ENCODE assay signal across 8 cellular contexts in the genomic region with DNA sequence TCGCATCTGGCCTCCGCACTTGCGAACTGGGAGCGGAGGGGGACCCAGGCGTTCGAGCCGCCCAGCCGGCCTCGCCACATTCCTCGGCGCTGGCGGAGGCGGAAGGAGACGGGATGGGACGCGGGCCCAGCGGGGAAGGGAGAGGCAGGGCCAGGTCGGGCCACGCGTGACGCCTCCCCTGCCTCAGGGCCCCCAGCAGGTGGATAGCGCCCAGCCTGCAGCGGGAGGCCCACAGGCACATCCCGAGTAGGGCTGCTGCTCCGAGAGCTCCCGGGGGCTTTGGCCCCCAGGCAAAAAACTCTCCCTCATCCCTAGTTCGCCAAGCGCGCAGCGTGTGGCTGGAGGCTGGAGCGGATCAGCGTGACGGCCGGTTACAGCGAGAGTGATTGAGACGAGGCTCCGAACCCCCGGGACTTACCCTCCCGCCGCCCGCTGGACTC. TPM values are rescaled to one million over a fixed set of nuclear protein-coding genes. Genes with fewer than 3 reads are reported as not detected.
DNase-seq lines count a peak whose midpoint lies in the region; ATAC-seq and TF ChIP-seq lines count a peak whose summit lies in the region.

No MANE protein-coding gene starts in this region.

- TF ChIP-seq CTCF in hepatocyte (IDR thresholded peaks at IDR 0.05; ENCODE audit: poor library complexity) (no peak), sigmoid colon (IDR thresholded peaks at IDR 0.05) (no peak)

- H4K20me1 ChIP-seq in hepatocyte (ENCODE audit: insufficient read depth, poor library complexity, severe bottlenecking): peaks cover 20% of the 10 kb centered on the region

- no peaks in the 10 kb centered on the region for H3K9me3 ChIP-seq in hepatocyte (ENCODE audit: low read depth)
- H3K9me3 ChIP-seq in sigmoid colon: no peaks in the 10 kb centered on the region

- intact Hi-C loops in sigmoid colon (cut with DNase I): no loop called here

- in situ Hi-C loops in Caki2 (cut with HindIII; ENCODE audit: low pct_unique_long_range_greater_than_20kb, low sequenced_read_pairs): no loop called here

- no peak for ATAC-seq in activated naive CD8-positive, alpha-beta T cell treated with anti-CD3 and anti-CD28 coated beads, Interleukin-2, amount 50 U/mL, for 24 hours
- ATAC-seq in GM18867 (IDR thresholded peaks at IDR 0.05; ENCODE audit: unreplicated experiment) (no peak), GM19397 (IDR thresholded peaks at IDR 0.05; ENCODE audit: unreplicated experiment) (no peak)

- peak; percentile 23 to 25 for TF ChIP-seq POLR2A in sigmoid colon (IDR thresholded peaks at IDR 0.05)

- peak overlapping the region in 1 of 3 donors; percentile 50 for H3K27ac Mint-ChIP-seq in IgD-negative memory B cell
- no peak overlapping the region for H3K27ac Mint-ChIP-seq in activated naive CD8-positive, alpha-beta T cell treated with anti-CD3 and anti-CD28 coated beads, Interleukin-2, amount 50 U/mL, for 24 hours

- H3K4me1 Mint-ChIP-seq in IgD-negative memory B cell: peaks cover 29 to 34% (median 30%) of the 10 kb centered on the region in 3 donors
- H3K4me1 Mint-ChIP-seq in activated naive CD8-positive, alpha-beta T cell treated with anti-CD3 and anti-CD28 coated beads, Interleukin-2, amount 50 U/mL, for 24 hours: peaks cover 51% of the 10 kb centered on the region

- H3K27me3 ChIP-seq in hepatocyte (no peaks in the 10 kb centered on the region), sigmoid colon (no peaks in the 10 kb centered on the region)

- H3K27me3 Mint-ChIP-seq in IgD-negative memory B cell: peaks cover 23% of the 10 kb centered on the region
- H3K27me3 Mint-ChIP-seq in activated naive CD8-positive, alpha-beta T cell treated with anti-CD3 and anti-CD28 coated beads, Interleukin-2, amount 50 U/mL, for 24 hours: peaks cover 47% of the 10 kb centered on the region

- H2AFZ ChIP-seq in hepatocyte: peak overlapping the region; percentile 64

- H3K9me3 Mint-ChIP-seq in IgD-negative memory B cell: no peaks in the 10 kb centered on the region
- no peaks in the 10 kb centered on the region for H3K9me3 Mint-ChIP-seq in activated naive CD8-positive, alpha-beta T cell treated with anti-CD3 and anti-CD28 coated beads, Interleukin-2, amount 50 U/mL, for 24 hours

- H3K27ac ChIP-seq in hepatocyte: peak overlapping the region; percentile 83
- H3K27ac ChIP-seq in sigmoid colon: peak overlapping the region; percentile 96 to 99 (median 98)

- WGBS in hepatocyte (ENCODE audit: low lambda C conversion rate, missing lambda C conversion rate): 0% methylated on average over 28 of the region's 41 CpGs
- WGBS in sigmoid colon, 2 donors: 1% methylated on average over 41 of the region's 41 CpGs

- H3K4me3 ChIP-seq in hepatocyte (peak overlapping the region; percentile 84), sigmoid colon (peak overlapping the region; percentile 64 to 99 (median 80))

- DNase-seq in Caki2 (ENCODE audit: low read depth) (peak; percentile 33), hepatocyte (ENCODE audit: low spot score) (peak; percentile 82), sigmoid colon (peak; percentile 87), HPDE6-E6E7 (ENCODE audit: extremely low spot score) (no peak)
- DNase-seq in activated naive CD8-positive, alpha-beta T cell treated with anti-CD3 and anti-CD28 coated beads, Interleukin-2, amount 50 U/mL, for 24 hours: no peak

- peaks cover 43% of the 10 kb centered on the region for H3K4me1 ChIP-seq in hepatocyte (ENCODE audit: insufficient read depth)
- peaks cover 0 to 69% (median 60%) of the 10 kb centered on the region in 4 donors for H3K4me1 ChIP-seq in sigmoid colon

- H3K36me3 ChIP-seq in hepatocyte (replicated peaks; ENCODE audit: insufficient read depth, low read depth) (no peaks in the 10 kb centered on the region), sigmoid colon (peaks cover 12 to 27% (median 24%) of the 10 kb centered on the region in 4 donors)

- peaks cover 30% of the 10 kb centered on the region for H3K79me2 ChIP-seq in hepatocyte

- H3K4me3 Mint-ChIP-seq in IgD-negative memory B cell: peak overlapping the region in 3 of 4 donors; percentile 74 to 90 (median 88)
- H3K4me3 Mint-ChIP-seq in activated naive CD8-positive, alpha-beta T cell treated with anti-CD3 and anti-CD28 coated beads, Interleukin-2, amount 50 U/mL, for 24 hours: peak overlapping the region; percentile 55

- H3K4me2 ChIP-seq in hepatocyte: peak overlapping the region; percentile 95

- no peaks in the 10 kb centered on the region for H3K36me3 Mint-ChIP-seq in IgD-negative memory B cell
- no peaks in the 10 kb centered on the region for H3K36me3 Mint-ChIP-seq in activated naive CD8-positive, alpha-beta T cell treated with anti-CD3 and anti-CD28 coated beads, Interleukin-2, amount 50 U/mL, for 24 hours (ENCODE audit: low read depth)

- no peak for TF ChIP-seq EP300 in sigmoid colon (IDR thresholded peaks at IDR 0.05)

- H3K9me2 ChIP-seq in hepatocyte (replicated peaks; ENCODE audit: insufficient read depth): no peaks in the 10 kb centered on the region

RNA-seq across cellular contexts. Expression of a gene that starts 0.8 kb away (rescaled TPM):
- 20.5 and 21.5 TPM in 2 replicates for total RNA-seq in Caki2 (2014; rRNA removed; shearing (Covaris generic); ENCODE audit: low replicate concordance)
- polyA plus RNA-seq in IgD-negative memory B cell (1.1 TPM), hepatocyte (30.9 and 33.7 TPM in 2 replicates), sigmoid colon (10 to 100 TPM in 1 of 3 donors, 1 to 10 TPM in 2; 4.4 to 14.7 (median 9.6) TPM)
- total RNA-seq in hepatocyte (16.9 and 20.5 TPM in 2 replicates), sigmoid colon (10 to 100 TPM; 12.3 to 25.2 (median 20.1) TPM)

RNA-seq across cellular contexts. Expression of a gene that starts 5.6 kb away (rescaled TPM):
- total RNA-seq in Caki2 (2014; rRNA removed; shearing (Covaris generic); ENCODE audit: low replicate concordance): not detected in 2 replicates
- polyA plus RNA-seq in IgD-negative memory B cell: 2.1 TPM
- total RNA-seq in hepatocyte: 0.12 and 0.37 TPM in 2 replicates
- polyA plus RNA-seq in hepatocyte: 4.6 and 5.0 TPM in 2 replicates
- total RNA-seq in sigmoid colon: 1 to 10 TPM; 2.3 to 9.2 (median 3.5) TPM
- 1 to 10 TPM in 1 of 3 donors, not detected in 2; 1.2 TPM for polyA plus RNA-seq in sigmoid colon

RNA-seq across cellular contexts. Expression of a gene that starts 6.3 kb away (rescaled TPM):
- 2.0 and 3.2 TPM in 2 replicates for total RNA-seq in Caki2 (2014; rRNA removed; shearing (Covaris generic); ENCODE audit: low replicate concordance)
- 1.1 TPM for polyA plus RNA-seq in IgD-negative memory B cell
- total RNA-seq in hepatocyte: 3.6 and 4.4 TPM in 2 replicates
- 2.0 and 2.6 TPM in 2 replicates for polyA plus RNA-seq in hepatocyte
- total RNA-seq in sigmoid colon: 10 to 100 TPM in 3 of 4 donors, 1 to 10 TPM in 1; 7.4 to 46.8 (median 14.9) TPM
- polyA plus RNA-seq in sigmoid colon: 1 to 10 TPM in 1 of 3 donors, under 1 TPM in 2; under 0.01 to 7.7 (median 0.23) TPM

RNA-seq across cellular contexts. Expression of a gene that starts 16.9 kb away (rescaled TPM):
- total RNA-seq in Caki2 (2014; rRNA removed; shearing (Covaris generic); ENCODE audit: low replicate concordance): 3.1 and 6.7 TPM in 2 replicates
- polyA plus RNA-seq in IgD-negative memory B cell (2.5 TPM), hepatocyte (46.3 and 58.7 TPM in 2 replicates), sigmoid colon (1 to 10 TPM; 1.2 to 6.6 (median 4.2) TPM)
- total RNA-seq in hepatocyte (13.1 and 16.0 TPM in 2 replicates), sigmoid colon (10 to 100 TPM; 28.0 to 57.3 (median 33.6) TPM)

Comparison
In these comparisons a context has a peak if more than half of its experiments do, and no peak if none do; other contexts are left out.
1. DNase-seq: peak in Caki2 (single experiment), hepatocyte (single experiment) and sigmoid colon (single experiment); none in activated naive CD8-positive, alpha-beta T cell treated with anti-CD3 and anti-CD28 coated beads, Interleukin-2, amount 50 U/mL, for 24 hours (single experiment) and HPDE6-E6E7 (single experiment).